ENCODE assay signal across 23 cellular contexts in genomic region chr14:100432652-100433427, GRCh38. TPM values are rescaled to one million over a fixed set of nuclear protein-coding genes. Genes with fewer than 3 reads are reported as not detected.
DNase-seq lines count a peak whose midpoint lies in the region; ATAC-seq, FAIRE-seq and TF ChIP-seq lines count a peak whose summit lies in the region.
"Had no signal": no experiment of that assay in that cellular context is flagged by ENCODE, and none has a peak within 500 bp of the region (broad histone marks: within the 10 kb centered on the region; RNA-seq: fewer than 3 reads in every experiment).

No MANE protein-coding gene starts in this region.

- WGBS in endodermal cell (ENCODE audit: insufficient coverage in 1 of 2, insufficient read length in 1 of 2), 2 experiments, result 89 to 100% methylated on average over 2 to 5 of the region's 5 CpGs

- no peak overlapping the region for H3K4me2 ChIP-seq in DND-41 (ENCODE audit: insufficient read depth, low read length)
- H3K4me2 ChIP-seq: SK-N-SH had no signal

- FAIRE-seq in HTR-8/SVneo (lab: Jason Lieb, UNC), result peak; percentile 33
- FAIRE-seq: GM19239 had no signal

- H3K4me1 Mint-ChIP-seq in endodermal cell, result peaks cover 8% of the 10 kb centered on the region

- TF ChIP-seq CTCF in DND-41 (IDR thresholded peaks at IDR 0.05; ENCODE audit: borderline replicate concordance, extremely low read depth, low read length, poor library complexity, severe bottlenecking) (no peak), endodermal cell (conservative IDR thresholded peaks at IDR 0.05) (no peak)

- in situ Hi-C loops in G401 (cut with HindIII; ENCODE audit: low sequenced_read_pairs), result no loop called here

- H3K4me3 ChIP-seq in DND-41 (ENCODE audit: low read depth in 1 of 2, low read length in 2 of 2), result no peak overlapping the region
- no peak overlapping the region for H3K4me3 ChIP-seq in endodermal cell (ENCODE audit: low read length)
- H3K4me3 ChIP-seq: MG63, Peyer's patch had no signal

- H4K20me1 ChIP-seq in DND-41 (ENCODE audit: insufficient read depth, low read length), result no peaks in the 10 kb centered on the region

- no peaks in the 10 kb centered on the region for H3K9me3 Mint-ChIP-seq in endodermal cell
- H3K9me3 Mint-ChIP-seq: T-helper 1 cell treated with Interleukin-12 subunit alpha and Interleukin-12 subunit beta and Interleukin-4 antibody, amounts not matched to agents 30 μg/mL and 1 μg/mL, for 36 hours had no signal

- no peaks in the 10 kb centered on the region for H3K27me3 Mint-ChIP-seq in endodermal cell (ENCODE audit: insufficient read depth)
- H3K27me3 Mint-ChIP-seq: B cell had no signal

- H3K36me3 ChIP-seq in DND-41 (ENCODE audit: insufficient read depth, low read length), result no peaks in the 10 kb centered on the region
- H3K36me3 ChIP-seq in endodermal cell (ENCODE audit: control insufficient read depth, insufficient read depth, low read length), result no peaks in the 10 kb centered on the region
- H3K36me3 ChIP-seq: MG63, Peyer's patch had no signal

- ATAC-seq in DND-41 (ENCODE audit: insufficient read depth, low read depth), result peak; percentile 39; the same call in 1 of the 3 replicates
- ATAC-seq: HCT116 had no signal

- H3K27me3 ChIP-seq in DND-41 (ENCODE audit: insufficient read depth, low read length, poor library complexity), result no peaks in the 10 kb centered on the region
- no peaks in the 10 kb centered on the region for H3K27me3 ChIP-seq in endodermal cell (ENCODE audit: control insufficient read depth, insufficient read depth, low read length, poor library complexity, severe bottlenecking)
- H3K27me3 ChIP-seq: MG63, Peyer's patch had no signal

- H3K9ac ChIP-seq in DND-41 (ENCODE audit: low read depth, low read length), result no peak overlapping the region
- H3K9ac ChIP-seq in endodermal cell (ENCODE audit: extremely low read depth, low read length, poor library complexity, severe bottlenecking), result no peak overlapping the region
- H3K9ac ChIP-seq: SK-N-SH had no signal

- H3K4me1 ChIP-seq in DND-41 (ENCODE audit: insufficient read depth, low read length) (peaks cover 15% of the 10 kb centered on the region), endodermal cell (ENCODE audit: control insufficient read depth, insufficient read depth, low read length) (no peaks in the 10 kb centered on the region)

- H3K79me2 ChIP-seq in DND-41 (ENCODE audit: insufficient read depth, low read length), result 0 out of 2 replicates have a peak, but pooled peaks cover 3% of the 10 kb centered on the region

- H3K4me3 Mint-ChIP-seq in endodermal cell, result no peak overlapping the region
- H3K4me3 Mint-ChIP-seq: B cell; T-helper 1 cell treated with Interleukin-12 subunit alpha and Interleukin-12 subunit beta and Interleukin-4 antibody, amounts not matched to agents 30 μg/mL and 1 μg/mL, for 36 hours had no signal

- no peaks in the 10 kb centered on the region for H3K36me3 Mint-ChIP-seq in endodermal cell (ENCODE audit: low read depth)

- H3K27ac ChIP-seq in DND-41 (ENCODE audit: low read length) (no peak overlapping the region), endodermal cell (ENCODE audit: low read depth, low read length) (no peak overlapping the region)
- H3K27ac ChIP-seq: C4-2B, Peyer's patch had no signal

- DNase-seq in DND-41 (no peak), HTR-8/SVneo (ENCODE audit: insufficient read length, low spot score) (no peak), endodermal cell (peak; percentile 3), mesenteric fat pad (ENCODE audit: low spot score) (peak; percentile 16), HuH-7 (ENCODE audit: low spot score) (no peak), G401 (ENCODE audit: low spot score) (no peak)
- DNase-seq in activated naive CD4-positive, alpha-beta T cell (lab: John Stamatoyannopoulos, UW), result no peak
- DNase-seq: Calu3, EL, KG1, MG63, NCI-H2081, NCI-H2227 treated with DMSO at 0.1 percent for 48 hours, NCI-H526 treated with DMSO at 0.1 percent for 48 hours, Peyer's patch, SIG-M5, SK-N-SH, SW 1271 had no signal

- no peaks in the 10 kb centered on the region for H3K9me3 ChIP-seq in DND-41 (ENCODE audit: insufficient read depth, low read length, severe bottlenecking)
- no peaks in the 10 kb centered on the region for H3K9me3 ChIP-seq in endodermal cell (ENCODE audit: control insufficient read depth, low read length)
- H3K9me3 ChIP-seq: MG63, Peyer's patch, SK-N-SH had no signal

- H2AFZ ChIP-seq in DND-41 (ENCODE audit: low read depth, low read length), result no peak overlapping the region

- no peak overlapping the region for H3K27ac Mint-ChIP-seq in endodermal cell
- H3K27ac Mint-ChIP-seq: B cell; T-helper 1 cell treated with Interleukin-12 subunit alpha and Interleukin-12 subunit beta and Interleukin-4 antibody, amounts not matched to agents 30 μg/mL and 1 μg/mL, for 36 hours had no signal

RNA-seq across cellular contexts. Expression of gene WDR25, which starts 56.6 kb away (rescaled TPM):
- total RNA-seq in endodermal cell, result 1 to 10 TPM; 5.8 to 8.0 TPM
- polyA plus RNA-seq in endodermal cell (2013, experiment 1 of 2), result 6.9 TPM
- polyA plus RNA-seq in endodermal cell (2013, experiment 2 of 2), result 7.5 TPM
- 8.7 TPM for total RNA-seq in mesenteric fat pad
- total RNA-seq in G401 (2014; rRNA removed; shearing (Covaris generic)), result 4.6 and 19.8 TPM in 2 replicates

Comparison
In these comparisons a context has a peak if more than half of its experiments do, and no peak if none do; other contexts are left out.
1. DNase-seq: peak in endodermal cell (single experiment) and mesenteric fat pad (single experiment); none in DND-41 (single experiment), HTR-8/SVneo (single experiment), HuH-7 (single experiment), activated naive CD4-positive, alpha-beta T cell (0 of 4) and G401 (single experiment).